ENCODE assay signal across 13 cellular contexts in the genomic region with DNA sequence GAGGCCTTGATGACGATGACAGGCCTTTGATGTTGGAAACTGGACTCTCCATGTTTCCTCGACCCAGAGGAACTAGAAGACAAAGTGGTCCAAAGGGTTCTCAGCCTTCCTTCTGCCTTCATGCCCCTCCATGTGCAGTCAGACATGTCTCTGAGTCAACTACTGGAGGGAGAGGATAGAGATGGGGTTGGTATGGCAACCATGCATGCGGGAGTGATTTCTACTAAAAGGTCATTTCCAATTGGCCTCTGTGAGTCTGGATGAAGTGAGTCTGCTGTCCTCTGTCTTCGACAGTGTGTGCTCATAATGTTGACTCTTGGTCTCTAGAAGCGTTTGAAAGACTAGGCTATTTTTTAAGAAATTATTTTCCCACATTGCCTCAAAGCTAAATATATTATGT. TPM values are rescaled to one million over a fixed set of nuclear protein-coding genes. Genes with fewer than 3 reads are reported as not detected.
DNase-seq lines count a peak whose midpoint lies in the region; ATAC-seq lines count a peak whose summit lies in the region.
"Had no signal": no experiment of that assay in that cellular context is flagged by ENCODE, and none has a peak within 500 bp of the region (broad histone marks: within the 10 kb centered on the region; RNA-seq: fewer than 3 reads in every experiment).

No MANE protein-coding gene starts in this region.

- H3K27ac Mint-ChIP-seq in activated T-cell treated with anti-CD3 and anti-CD28 coated beads, Interleukin-2, amount 50 U/mL, for 72 hours, result peak overlapping the region; percentile 48
- peak overlapping the region; percentile 2 for H3K27ac Mint-ChIP-seq in activated T-helper 2 cell treated with anti-CD3 and anti-CD28 coated beads, Interferon-gamma antibody, Interleukin-2, Interleukin-4, amounts not matched to agents 10 μg/mL and 5 μg/mL and 100 μg/mL, durations not matched to agents 14 hours and 24 hours and 36 hours
- peak overlapping the region; percentile 3 to 84 (median 76) for H3K27ac Mint-ChIP-seq in immature natural killer cell
- H3K27ac Mint-ChIP-seq: type B pancreatic cell had no signal

- peaks cover 21 to 36% of the 10 kb centered on the region in 2 donors for H3K36me3 Mint-ChIP-seq in activated T-cell treated with anti-CD3 and anti-CD28 coated beads, Interleukin-2, amount 50 U/mL, for 72 hours (ENCODE audit: insufficient read depth in 2 of 2)
- H3K36me3 Mint-ChIP-seq in activated T-helper 2 cell treated with anti-CD3 and anti-CD28 coated beads, Interferon-gamma antibody, Interleukin-2, Interleukin-4, amounts not matched to agents 10 μg/mL and 5 μg/mL and 100 μg/mL, durations not matched to agents 14 hours and 24 hours and 36 hours (ENCODE audit: low read depth), result peaks cover 61% of the 10 kb centered on the region
- H3K36me3 Mint-ChIP-seq in immature natural killer cell, result peaks cover 5 to 27% (median 14%) of the 10 kb centered on the region in 3 donors

- peaks cover 76% of the 10 kb centered on the region for H3K4me1 Mint-ChIP-seq in activated T-cell treated with anti-CD3 and anti-CD28 coated beads, Interleukin-2, amount 50 U/mL, for 72 hours (ENCODE audit: low read depth)
- H3K4me1 Mint-ChIP-seq in activated T-helper 2 cell treated with anti-CD3 and anti-CD28 coated beads, Interferon-gamma antibody, Interleukin-2, Interleukin-4, amounts not matched to agents 10 μg/mL and 5 μg/mL and 100 μg/mL, durations not matched to agents 14 hours and 24 hours and 36 hours (ENCODE audit: low read depth), result peaks cover 31% of the 10 kb centered on the region
- H3K4me1 Mint-ChIP-seq in immature natural killer cell, result peaks cover 48 to 62% of the 10 kb centered on the region in 2 donors

- H3K9me3 ChIP-seq in thymus (ENCODE audit: control insufficient read depth), result no peaks in the 10 kb centered on the region

- H3K27me3 ChIP-seq in thymus (ENCODE audit: control insufficient read depth, insufficient read depth), result no peaks in the 10 kb centered on the region

- intact Hi-C loops in activated T-helper 2 cell treated with anti-CD3 and anti-CD28 coated beads, Interferon-gamma antibody, Interleukin-2, Interleukin-4, amounts not matched to agents 10 μg/mL and 5 μg/mL and 100 μg/mL, durations not matched to agents 14 hours and 24 hours and 36 hours (cut with micrococcal nuclease), result loop anchor here (1.0 to 2.0 kb wide), 2 partner anchors 15 to 21 kb away; no protein-coding TSS in a partner anchor

- peak; percentile 18 to 26 for ATAC-seq in activated T-cell treated with anti-CD3 and anti-CD28 coated beads, Interleukin-2, amount 50 U/mL, for 72 hours (replicated peaks in 1 of 2)
- ATAC-seq in HG03196 (IDR thresholded peaks at IDR 0.05; ENCODE audit: unreplicated experiment), result no peak

- no peak for DNase-seq in activated T-cell treated with anti-CD3 and anti-CD28 coated beads, Interleukin-2, amount 50 U/mL, for 72 hours
- DNase-seq in activated T-cell treated with anti-CD3 and anti-CD28 coated beads, Interleukin-2, amount 50 U/mL, for 48 hours, result no peak
- DNase-seq in activated T-helper 2 cell treated with anti-CD3 and anti-CD28 coated beads, Interferon-gamma antibody, Interleukin-2, Interleukin-4, amounts not matched to agents 10 μg/mL and 5 μg/mL and 100 μg/mL, durations not matched to agents 14 hours and 24 hours and 36 hours (ENCODE audit: low spot score), result no peak
- DNase-seq in immature natural killer cell, result no peak
- DNase-seq in kidney tubule cell (ENCODE audit: low spot score), result no peak
- DNase-seq in putamen (ENCODE audit: low spot score), result no peak
- DNase-seq: ACHN, naive B cell, NCI-H345, SW 1271 had no signal

- no peaks in the 10 kb centered on the region for H3K27me3 Mint-ChIP-seq in activated T-cell treated with anti-CD3 and anti-CD28 coated beads, Interleukin-2, amount 50 U/mL, for 72 hours (ENCODE audit: low read depth)
- no peaks in the 10 kb centered on the region for H3K27me3 Mint-ChIP-seq in activated T-helper 2 cell treated with anti-CD3 and anti-CD28 coated beads, Interferon-gamma antibody, Interleukin-2, Interleukin-4, amounts not matched to agents 10 μg/mL and 5 μg/mL and 100 μg/mL, durations not matched to agents 14 hours and 24 hours and 36 hours (ENCODE audit: low read depth)
- peaks cover 0 to 6% (median 2%) of the 10 kb centered on the region in 3 donors for H3K27me3 Mint-ChIP-seq in immature natural killer cell (ENCODE audit: low read depth in 3 of 3)
- H3K27me3 Mint-ChIP-seq: naive B cell, type B pancreatic cell had no signal

- peak overlapping the region; percentile 22 to 63 for H3K4me3 Mint-ChIP-seq in activated T-cell treated with anti-CD3 and anti-CD28 coated beads, Interleukin-2, amount 50 U/mL, for 72 hours
- no peak overlapping the region for H3K4me3 Mint-ChIP-seq in activated T-helper 2 cell treated with anti-CD3 and anti-CD28 coated beads, Interferon-gamma antibody, Interleukin-2, Interleukin-4, amounts not matched to agents 10 μg/mL and 5 μg/mL and 100 μg/mL, durations not matched to agents 14 hours and 24 hours and 36 hours (ENCODE audit: low read depth)
- H3K4me3 Mint-ChIP-seq in immature natural killer cell, result peak overlapping the region in 1 of 5 donors; percentile 67
- H3K4me3 Mint-ChIP-seq: type B pancreatic cell had no signal

- H3K4me1 ChIP-seq in thymus (ENCODE audit: control insufficient read depth, insufficient read depth, low read length), result no peaks in the 10 kb centered on the region

- 94% methylated on average over 5 of the region's 5 CpGs for WGBS in thymus

- no peak overlapping the region for H3K4me3 ChIP-seq in thymus (ENCODE audit: low read length)

- peak overlapping the region; percentile 31 for H3K27ac ChIP-seq in thymus (ENCODE audit: low read depth)

- peaks cover 13% of the 10 kb centered on the region for H3K36me3 ChIP-seq in thymus (ENCODE audit: control insufficient read depth, insufficient read depth)

- H3K9me3 Mint-ChIP-seq in activated T-cell treated with anti-CD3 and anti-CD28 coated beads, Interleukin-2, amount 50 U/mL, for 72 hours, result no peaks in the 10 kb centered on the region
- H3K9me3 Mint-ChIP-seq in activated T-helper 2 cell treated with anti-CD3 and anti-CD28 coated beads, Interferon-gamma antibody, Interleukin-2, Interleukin-4, amounts not matched to agents 10 μg/mL and 5 μg/mL and 100 μg/mL, durations not matched to agents 14 hours and 24 hours and 36 hours, result no peaks in the 10 kb centered on the region
- no peaks in the 10 kb centered on the region for H3K9me3 Mint-ChIP-seq in immature natural killer cell
- H3K9me3 Mint-ChIP-seq: naive B cell, type B pancreatic cell had no signal

RNA-seq across cellular contexts. Expression of gene STK17A, which starts 29.2 kb away (rescaled TPM):
- total RNA-seq in activated T-cell treated with anti-CD3 and anti-CD28 coated beads, Interleukin-2, amount 50 U/mL, for 72 hours, result 10 to 100 TPM; 49.2 to 56.4 TPM
- 20.4 and 21.7 TPM in 2 replicates for total RNA-seq in activated T-helper 2 cell treated with anti-CD3 and anti-CD28 coated beads, Interferon-gamma antibody, Interleukin-2, Interleukin-4, amounts not matched to agents 10 μg/mL and 5 μg/mL and 100 μg/mL, durations not matched to agents 14 hours and 24 hours and 36 hours
- 100 to 1,000 TPM; 255 to 300 (median 271) TPM for polyA plus RNA-seq in immature natural killer cell
- polyA plus RNA-seq in thymus, result 64.3 TPM

Comparison
In these comparisons a context has a peak if more than half of its experiments do, and no peak if none do; other contexts are left out.
1. H3K27ac Mint-ChIP-seq: peak in every context shown above with its lines; median percentile 76 in immature natural killer cell; 48 in activated T-cell treated with anti-CD3 and anti-CD28 coated beads, Interleukin-2, amount 50 U/mL, for 72 hours; 2 in activated T-helper 2 cell treated with anti-CD3 and anti-CD28 coated beads, Interferon-gamma antibody, Interleukin-2, Interleukin-4, amounts not matched to agents 10 μg/mL and 5 μg/mL and 100 μg/mL, durations not matched to agents 14 hours and 24 hours and 36 hours.